In genomic region chr12:31922341-31923062, GRCh38 we compare ENCODE assay signal across 13 cellular contexts. TPM values are rescaled to one million over a fixed set of nuclear protein-coding genes. Genes with fewer than 3 reads are reported as not detected.
DNase-seq lines count a peak whose midpoint lies in the region; ATAC-seq and TF ChIP-seq lines count a peak whose summit lies in the region.
"Had no signal": no experiment of that assay in that cellular context is flagged by ENCODE, and none has a peak within 500 bp of the region (broad histone marks: within the 10 kb centered on the region; RNA-seq: fewer than 3 reads in every experiment).

No MANE protein-coding gene starts in this region.

- no peak for TF ChIP-seq CTCF in fibroblast of mammary gland (conservative IDR thresholded peaks at IDR 0.05; ENCODE audit: control insufficient read depth, insufficient read depth, low read depth, low read length)
- TF ChIP-seq CTCF in lower lobe of right lung (IDR thresholded peaks at IDR 0.05) = no peak

- peak; percentile 91 for DNase-seq in COLO829 (ENCODE audit: low spot score)
- peak; percentile 37 for DNase-seq in HS-5 (ENCODE audit: low read depth)
- peak; percentile 64 for DNase-seq in SK-MEL-5 (ENCODE audit: low read depth, low spot score)
- peak; percentile 44 for DNase-seq in fibroblast of mammary gland (ENCODE audit: low read depth)
- DNase-seq in NCI-H2171 treated with DMSO at 0.1 percent for 48 hours (lab: John Stamatoyannopoulos, UW) = no peak
- DNase-seq in lower lobe of right lung = no peak
- no peak for DNase-seq in GM19238 (ENCODE audit: insufficient read length, low spot score)
- DNase-seq: BE2C; NCI-H748 treated with DMSO at 0.1 percent for 48 hours; stimulated activated CD4-positive, alpha-beta T cell treated with anti-CD3 and anti-CD28 coated beads, Interleukin-4, amount 100 ng/mL, for 1 hour; substantia nigra had no signal

- intact Hi-C loops in lower lobe of right lung (cut with DNase I) = no loop called here

- no peaks in the 10 kb centered on the region for H3K27me3 ChIP-seq in lower lobe of right lung (ENCODE audit: low read depth)
- H3K27me3 ChIP-seq: BE2C had no signal

- ATAC-seq in lower lobe of right lung (no peak), GM21367 (IDR thresholded peaks at IDR 0.05; ENCODE audit: unreplicated experiment) (no peak)

- no peak overlapping the region for H3K27ac ChIP-seq in lower lobe of right lung
- H3K27ac ChIP-seq: parathyroid adenoma had no signal

- no peak overlapping the region for H3K4me3 ChIP-seq in fibroblast of mammary gland (ENCODE audit: control insufficient read depth, low read depth, low read length)
- no peak overlapping the region for H3K4me3 ChIP-seq in lower lobe of right lung

- no peaks in the 10 kb centered on the region for H3K36me3 ChIP-seq in lower lobe of right lung
- H3K36me3 ChIP-seq: BE2C had no signal

- H3K9me3 ChIP-seq in lower lobe of right lung = peaks cover 29% of the 10 kb centered on the region

- no peaks in the 10 kb centered on the region for H3K4me1 ChIP-seq in lower lobe of right lung
- H3K4me1 ChIP-seq: BE2C, parathyroid adenoma had no signal

- in situ Hi-C loops in SK-MEL-5 (cut with HindIII; ENCODE audit: low pct_unique_long_range_greater_than_20kb, low sequenced_read_pairs) = no loop called here

RNA-seq across cellular contexts. Expression of gene RESF1, which starts 36.7 kb away (rescaled TPM):
- 12.1 and 15.7 TPM in 2 replicates for total RNA-seq in SK-MEL-5 (2014; rRNA removed; shearing (Covaris generic))
- polyA plus RNA-seq in SK-MEL-5 (2015; cell fraction: cytosol; rRNA removed) = 13.4 and 19.8 TPM in 2 replicates
- 36.7 and 38.1 TPM in 2 replicates for polyA plus RNA-seq in SK-MEL-5 (2015; cell fraction: nucleus; rRNA removed)
- total RNA-seq in lower lobe of right lung = 77.2 TPM

Comparison
In these comparisons a context has a peak if more than half of its experiments do, and no peak if none do; other contexts are left out.
1. DNase-seq: peak in COLO829 (single experiment), HS-5 (single experiment), SK-MEL-5 (single experiment) and fibroblast of mammary gland (single experiment); none in NCI-H2171 treated with DMSO at 0.1 percent for 48 hours (single experiment), lower lobe of right lung (single experiment) and GM19238 (single experiment).